Comparison of ENCODE assay signal across 20 cellular contexts in the genomic region with DNA sequence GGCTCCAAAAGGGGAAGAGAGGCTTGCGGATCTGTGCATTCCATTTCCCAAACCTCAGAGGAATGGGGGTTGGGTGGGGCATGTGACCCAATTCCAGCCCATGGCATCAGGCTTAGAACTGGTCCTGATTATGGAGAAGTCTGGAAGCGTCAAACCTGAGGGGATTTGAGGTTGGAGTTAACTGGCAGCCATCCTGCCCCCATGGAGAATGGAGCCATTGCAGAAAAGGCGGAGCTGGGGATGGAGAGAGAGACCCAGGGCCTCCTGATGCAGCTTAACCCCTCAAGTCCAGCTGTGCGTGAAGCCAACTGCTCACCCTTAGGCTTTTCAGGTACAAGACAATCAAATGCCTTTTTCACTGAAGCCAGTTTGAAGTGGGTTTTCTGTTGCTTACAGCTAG. TPM values are rescaled to one million over a fixed set of nuclear protein-coding genes. Genes with fewer than 3 reads are reported as not detected.
DNase-seq lines count a peak whose midpoint lies in the region; ATAC-seq, FAIRE-seq and TF ChIP-seq lines count a peak whose summit lies in the region.
"Had no signal": no experiment of that assay in that cellular context is flagged by ENCODE, and none has a peak within 500 bp of the region (broad histone marks: within the 10 kb centered on the region; RNA-seq: fewer than 3 reads in every experiment).

No MANE protein-coding gene starts in this region.

- no peak for TF ChIP-seq CTCF in AG10803 (conservative IDR thresholded peaks at IDR 0.05; ENCODE audit: low read length)
- no peak for TF ChIP-seq CTCF in DND-41 (IDR thresholded peaks at IDR 0.05; ENCODE audit: borderline replicate concordance, extremely low read depth, low read length, poor library complexity, severe bottlenecking)
- TF ChIP-seq CTCF in endothelial cell of umbilical vein (IDR thresholded peaks at IDR 0.05; ENCODE audit: extremely low read depth in 1 of 2, insufficient read depth in 1 of 2, low read depth in 1 of 2, low read length in 2 of 2) = no peak
- TF ChIP-seq CTCF in osteoblast (IDR thresholded peaks at IDR 0.05; ENCODE audit: extremely low read depth, low read depth, low read length) = no peak

- CTCF ChIA-PET in endothelial cell of umbilical vein (lab: Charles Lee) = interaction anchor here (1.0 kb wide), 1 partner anchor 26 kb away, joined by 3 read pairs; no protein-coding TSS in a partner anchor

- DNase-seq in AG10803 (ENCODE audit: low read depth) = peak; percentile 36
- peak; percentile 1 for DNase-seq in DND-41
- no peak for DNase-seq in endothelial cell of umbilical vein (ENCODE audit: low read depth, low spot score)
- peak; percentile 59 for DNase-seq in osteoblast (ENCODE audit: insufficient read length, low spot score, missing footprints)
- DNase-seq in glomerular visceral epithelial cell (ENCODE audit: extremely low spot score) = no peak
- DNase-seq in GDM1 (lab: John Stamatoyannopoulos, UW) = no peak
- DNase-seq: C1 segment of cervical spinal cord; CD8-positive, alpha-beta memory T cell; NCI-H1417; NCI-H187 treated with DMSO at 0.1 percent for 48 hours; NCI-H2227 treated with DMSO at 0.1 percent for 48 hours; NCI-H524; NCI-H82; PC-9 had no signal

- no peak overlapping the region for H2AFZ ChIP-seq in DND-41 (ENCODE audit: low read depth, low read length)
- H2AFZ ChIP-seq in endothelial cell of umbilical vein (ENCODE audit: low read depth, low read length) = no peak overlapping the region
- no peak overlapping the region for H2AFZ ChIP-seq in osteoblast (ENCODE audit: low read length)
- H2AFZ ChIP-seq: PC-9 had no signal

- dilution Hi-C loops in endothelial cell of umbilical vein (cut with MboI; ENCODE audit: extremely low pct_ligation_motif_present, low sequenced_read_pairs) = no loop called here

- POLR2A ChIA-PET in endothelial cell of umbilical vein (lab: Charles Lee) = no interaction called here

- no peaks in the 10 kb centered on the region for H3K27me3 ChIP-seq in DND-41 (ENCODE audit: insufficient read depth, low read length, poor library complexity)
- H3K27me3 ChIP-seq in endothelial cell of umbilical vein (ENCODE audit: control insufficient read depth in 2 of 2, insufficient read depth in 2 of 2, low read length in 2 of 2) = no peaks in the 10 kb centered on the region
- H3K27me3 ChIP-seq in osteoblast (ENCODE audit: insufficient read depth, low read length) = no peaks in the 10 kb centered on the region
- H3K27me3 ChIP-seq: SJSA1 had no signal

- intact Hi-C loops in endothelial cell of umbilical vein (cut with micrococcal nuclease) = no loop called here

- H3K4me3 ChIP-seq in AG10803 (ENCODE audit: low read length) (no peak overlapping the region), DND-41 (ENCODE audit: low read depth in 1 of 2, low read length in 2 of 2) (no peak overlapping the region), endothelial cell of umbilical vein (replicated peaks in 1 of 3; ENCODE audit: insufficient read depth in 1 of 3, low read depth in 1 of 3, low read length in 3 of 3) (no peak overlapping the region), osteoblast (ENCODE audit: insufficient read depth, low read length) (no peak overlapping the region)
- H3K4me3 ChIP-seq: PC-9, SJSA1 had no signal

- H3K27ac ChIP-seq in DND-41 (ENCODE audit: low read length) = no peak overlapping the region
- H3K27ac ChIP-seq in endothelial cell of umbilical vein (ENCODE audit: insufficient read depth, low read depth, low read length) = peak overlapping the region; percentile 93
- no peak overlapping the region for H3K27ac ChIP-seq in osteoblast (ENCODE audit: low read depth, low read length)
- H3K27ac ChIP-seq: KMS-11, PC-9, SJSA1 had no signal

- H3K79me2 ChIP-seq in DND-41 (ENCODE audit: insufficient read depth, low read length) (peaks cover 5% of the 10 kb centered on the region; the same call in 1 of the 2 replicates), endothelial cell of umbilical vein (ENCODE audit: control insufficient read depth, insufficient read depth, low read length) (no peaks in the 10 kb centered on the region), osteoblast (ENCODE audit: insufficient read depth, low read length) (peaks cover 21% of the 10 kb centered on the region)

- no peak overlapping the region for H3K9ac ChIP-seq in DND-41 (ENCODE audit: low read depth, low read length)
- no peak overlapping the region for H3K9ac ChIP-seq in endothelial cell of umbilical vein (replicated peaks; ENCODE audit: extremely low read depth, insufficient read depth, low read length)
- H3K9ac ChIP-seq: KMS-11 had no signal

- peaks cover 25% of the 10 kb centered on the region for H3K36me3 ChIP-seq in DND-41 (ENCODE audit: insufficient read depth, low read length)
- H3K36me3 ChIP-seq in endothelial cell of umbilical vein (ENCODE audit: control insufficient read depth in 2 of 2, extremely low read depth in 1 of 2, insufficient read depth in 2 of 2, low read length in 2 of 2) = no peaks in the 10 kb centered on the region
- H3K36me3 ChIP-seq in osteoblast (ENCODE audit: insufficient read depth, low read length) = no peaks in the 10 kb centered on the region

- ATAC-seq in DND-41 (ENCODE audit: insufficient read depth, low read depth) (no peak), HG03159 (IDR thresholded peaks at IDR 0.05; ENCODE audit: unreplicated experiment) (no peak), HG02884 (IDR thresholded peaks at IDR 0.05; ENCODE audit: unreplicated experiment) (no peak)

- no peak for TF ChIP-seq POLR2A in endothelial cell of umbilical vein (IDR thresholded peaks at IDR 0.05; ENCODE audit: low read depth, low read length)

- no peak for FAIRE-seq in endothelial cell of umbilical vein (lab: Jason Lieb, UNC)
- FAIRE-seq: D721Med, H1 had no signal

- H3K4me2 ChIP-seq in DND-41 (ENCODE audit: insufficient read depth, low read length) (no peak overlapping the region), endothelial cell of umbilical vein (ENCODE audit: insufficient read depth, low read length) (no peak overlapping the region), osteoblast (ENCODE audit: insufficient read depth, low read length) (no peak overlapping the region)
- H3K4me2 ChIP-seq: KMS-11, PC-9 had no signal

- H3K9me3 ChIP-seq in DND-41 (ENCODE audit: insufficient read depth, low read length, severe bottlenecking) = no peaks in the 10 kb centered on the region
- no peaks in the 10 kb centered on the region for H3K9me3 ChIP-seq in endothelial cell of umbilical vein (replicated peaks; ENCODE audit: control insufficient read depth, insufficient read depth, low read length)
- no peaks in the 10 kb centered on the region for H3K9me3 ChIP-seq in osteoblast (ENCODE audit: low read depth, low read length)
- H3K9me3 ChIP-seq: SJSA1 had no signal

- no peaks in the 10 kb centered on the region for H3K4me1 ChIP-seq in DND-41 (ENCODE audit: insufficient read depth, low read length)
- peaks cover 59% of the 10 kb centered on the region for H3K4me1 ChIP-seq in endothelial cell of umbilical vein (ENCODE audit: control insufficient read depth, extremely low read depth, insufficient read depth, low read length)
- H3K4me1 ChIP-seq in osteoblast (ENCODE audit: insufficient read depth, low read length) = peaks cover 31% of the 10 kb centered on the region

- peaks cover 33% of the 10 kb centered on the region for H4K20me1 ChIP-seq in DND-41 (ENCODE audit: insufficient read depth, low read length)
- no peaks in the 10 kb centered on the region for H4K20me1 ChIP-seq in endothelial cell of umbilical vein (replicated peaks; ENCODE audit: control insufficient read depth, extremely low read depth, insufficient read depth, low read length)
- H4K20me1 ChIP-seq in osteoblast (ENCODE audit: insufficient read depth, low read length) = peaks cover 18% of the 10 kb centered on the region

- no peaks in the 10 kb centered on the region for H3K9me1 ChIP-seq in endothelial cell of umbilical vein (replicated peaks; ENCODE audit: control insufficient read depth, extremely low read depth, insufficient read depth, low read length)

- BruUV-seq in endothelial cell of umbilical vein (replicated peaks; lab: Mats Ljungman, UMichigan) = no TSS peak

TF ChIP-seq in endothelial cell of umbilical vein, 7 proteins besides CTCF, POLR2A, EP300 and RAD21:
- TF ChIP-seq EZH2 (IDR thresholded peaks at IDR 0.05; ENCODE audit: borderline replicate concordance, low read depth, low read length, severe bottlenecking) (no peak), JUN (IDR thresholded peaks at IDR 0.05; ENCODE audit: borderline replicate concordance, insufficient read depth, insufficient read length, low read depth) (no peak), GATA2 (IDR thresholded peaks at IDR 0.05; ENCODE audit: insufficient read depth, insufficient read length, low read depth, low read length) (no peak), POLR2AphosphoS5 (IDR thresholded peaks at IDR 0.05; ENCODE audit: insufficient read depth, low read depth, low read length) (no peak), MAX (IDR thresholded peaks at IDR 0.05; ENCODE audit: insufficient read depth, insufficient read length) (no peak), MYC (IDR thresholded peaks at IDR 0.05; ENCODE audit: low read depth, low read length) (no peak), FOS (IDR thresholded peaks at IDR 0.05; ENCODE audit: borderline replicate concordance, insufficient read depth, low read length) (no peak)
TF ChIP-seq in endothelial cell of umbilical vein: peak in this region for 0.

RNA-seq across cellular contexts. Expression of gene SDCBP2, which starts 9.9 kb away (rescaled TPM):
- 5.5 and 9.0 TPM in 2 replicates for total RNA-seq in endothelial cell of umbilical vein
- polyA plus RNA-seq in endothelial cell of umbilical vein = 5.8 and 6.9 TPM in 2 replicates
- polyA plus RNA-seq in endothelial cell of umbilical vein (2011; cell fraction: cytosol; rRNA removed) = 4.6 and 5.5 TPM in 2 replicates
- polyA plus RNA-seq in endothelial cell of umbilical vein (2011; cell fraction: nucleus; rRNA removed) = 11.0 and 11.4 TPM in 2 replicates
- polyA plus RNA-seq in endothelial cell of umbilical vein (2012) = 3.1 and 4.8 TPM in 2 replicates
- polyA minus RNA-seq in endothelial cell of umbilical vein = 1.2 and 2.7 TPM in 2 replicates
- polyA minus RNA-seq in endothelial cell of umbilical vein (2011; cell fraction: cytosol; rRNA and poly(A)+ RNA removed) = not detected
- polyA minus RNA-seq in endothelial cell of umbilical vein (2011; cell fraction: nucleus; rRNA and poly(A)+ RNA removed) = 2.2 and 2.3 TPM in 2 replicates
- 2.2 and 3.2 TPM in 2 replicates for total RNA-seq in osteoblast

RNA-seq across cellular contexts. Expression of gene FKBP1A, which starts 54.1 kb away (rescaled TPM):
- total RNA-seq in endothelial cell of umbilical vein = 968 and 982 TPM in 2 replicates
- 1,861 and 1,972 TPM in 2 replicates for polyA plus RNA-seq in endothelial cell of umbilical vein
- 1,632 and 1,874 TPM in 2 replicates for polyA plus RNA-seq in endothelial cell of umbilical vein (2011; cell fraction: cytosol; rRNA removed)
- 571 and 678 TPM in 2 replicates for polyA plus RNA-seq in endothelial cell of umbilical vein (2011; cell fraction: nucleus; rRNA removed)
- 1,466 and 1,504 TPM in 2 replicates for polyA plus RNA-seq in endothelial cell of umbilical vein (2012)
- polyA minus RNA-seq in endothelial cell of umbilical vein = 1,622 and 1,688 TPM in 2 replicates
- 59.7 TPM for polyA minus RNA-seq in endothelial cell of umbilical vein (2011; cell fraction: cytosol; rRNA and poly(A)+ RNA removed)
- polyA minus RNA-seq in endothelial cell of umbilical vein (2011; cell fraction: nucleus; rRNA and poly(A)+ RNA removed) = 209 and 300 TPM in 2 replicates
- total RNA-seq in osteoblast = 150 and 154 TPM in 2 replicates

Comparison
In these comparisons a context has a peak if more than half of its experiments do, and no peak if none do; other contexts are left out.
1. DNase-seq: peak in AG10803 (single experiment), DND-41 (single experiment) and osteoblast (single experiment); none in endothelial cell of umbilical vein (single experiment), glomerular visceral epithelial cell (single experiment) and GDM1 (single experiment).